In the genomic region with DNA sequence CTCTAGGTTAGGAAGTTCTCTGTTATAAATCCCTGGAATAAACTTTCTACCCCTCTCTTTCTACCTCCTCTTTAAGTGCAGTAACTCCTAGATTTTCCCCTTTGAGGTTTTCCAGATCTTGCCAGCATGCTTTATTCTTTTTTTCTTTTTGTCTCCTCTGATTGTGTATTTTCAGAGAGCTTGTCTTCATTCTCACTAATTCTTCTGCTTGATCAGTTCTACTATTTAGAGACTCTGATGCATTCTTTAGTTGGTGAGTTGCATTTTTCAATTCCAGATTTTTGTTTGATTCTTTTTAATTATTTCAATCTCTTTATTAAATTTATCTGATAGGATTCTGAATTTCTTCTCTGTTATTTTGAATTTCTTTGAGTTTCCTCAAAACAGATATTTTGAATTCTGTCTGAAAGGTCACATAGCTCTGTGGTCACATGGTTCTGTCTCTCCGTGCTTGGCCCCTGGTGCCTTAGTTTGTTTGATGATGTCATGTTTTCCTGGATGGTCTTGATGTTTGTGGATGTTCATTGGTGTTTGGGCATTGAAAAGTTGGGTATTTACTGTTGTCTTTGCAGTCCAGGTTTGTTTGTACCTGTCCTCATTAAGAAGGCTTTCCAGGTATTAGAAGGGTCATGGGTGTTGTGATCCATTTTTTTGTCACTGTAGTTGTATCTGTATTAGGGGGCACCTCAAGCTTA, we compare ENCODE assay signal across 26 cellular contexts.
"Had no signal": no experiment of that assay in that cellular context is flagged by ENCODE, and none has a peak within 500 bp of the region (broad histone marks: within the 10 kb centered on the region; RNA-seq: fewer than 3 reads in every experiment).

No MANE protein-coding gene starts in this region.

- H3K36me3 Mint-ChIP-seq: stimulated activated effector memory CD8-positive, alpha-beta T cell treated with anti-CD3 and anti-CD28 coated beads, Interleukin-12 subunit alpha, Interleukin-12 subunit beta, amount 100 ng/mL, for 72 hours had no signal

- H3K9me3 ChIP-seq: gastroesophageal sphincter, lower lobe of right lung, ovary, sigmoid colon, uterus had no signal

- DNase-seq: effector CD8-positive, alpha-beta T cell; endodermal cell; foreskin fibroblast; heart left ventricle; hippocampal formation; left ventricle myocardium superior; lower lobe of right lung; natural killer cell; occipital lobe; ovary; psoas muscle; sigmoid colon; stimulated activated CD4-positive, alpha-beta T cell treated with anti-CD3 and anti-CD28 coated beads, Interleukin-2, amount 100 ng/mL, for 24 hours; stimulated activated CD4-positive, alpha-beta T cell treated with anti-CD3 and anti-CD28 coated beads, Interleukin-4, amount 100 ng/mL, for 24 hours; stimulated activated naive CD8-positive, alpha-beta T cell treated with anti-CD3 and anti-CD28 coated beads, Interleukin-15, amount 100 ng/mL, for 72 hours; transverse colon; upper lobe of right lung; uterus had no signal

- H3K27me3 ChIP-seq: gastroesophageal sphincter, heart left ventricle, ovary, sigmoid colon, suprapubic skin, transverse colon, upper lobe of right lung, uterus had no signal

- FAIRE-seq: colon had no signal

- ATAC-seq: esophagus mucosa; gastroesophageal sphincter; heart left ventricle; left ventricle myocardium superior; lower lobe of right lung; psoas muscle; right cardiac atrium; stimulated activated effector memory CD8-positive, alpha-beta T cell treated with anti-CD3 and anti-CD28 coated beads, Interleukin-12 subunit alpha, Interleukin-12 subunit beta, amount 100 ng/mL, for 72 hours; stimulated activated naive CD8-positive, alpha-beta T cell treated with anti-CD3 and anti-CD28 coated beads, Interleukin-15, amount 100 ng/mL, for 72 hours; upper lobe of right lung had no signal

- H3K4me3 ChIP-seq: gastroesophageal sphincter, heart left ventricle, lower lobe of right lung, ovary, psoas muscle, sigmoid colon, suprapubic skin, transverse colon, upper lobe of right lung, uterus had no signal

- H3K27ac Mint-ChIP-seq: dendritic cell treated with granulocyte-macrophage colony-stimulating factor and Interleukin-4, amounts not matched to agents 40 ng/mL and 50 ng/mL, for 4 days; endodermal cell; natural killer cell; stimulated activated effector memory CD8-positive, alpha-beta T cell treated with anti-CD3 and anti-CD28 coated beads, Interleukin-12 subunit alpha, Interleukin-12 subunit beta, amount 100 ng/mL, for 72 hours had no signal

- H3K4me3 Mint-ChIP-seq: dendritic cell treated with granulocyte-macrophage colony-stimulating factor and Interleukin-4, amounts not matched to agents 40 ng/mL and 50 ng/mL, for 4 days; endodermal cell; natural killer cell; stimulated activated effector memory CD8-positive, alpha-beta T cell treated with anti-CD3 and anti-CD28 coated beads, Interleukin-12 subunit alpha, Interleukin-12 subunit beta, amount 100 ng/mL, for 72 hours; stimulated activated naive CD8-positive, alpha-beta T cell treated with anti-CD3 and anti-CD28 coated beads, Interleukin-15, amount 100 ng/mL, for 72 hours had no signal

- H3K27ac ChIP-seq: epithelial cell of prostate, gastroesophageal sphincter, heart left ventricle, lower lobe of right lung, ovary, psoas muscle, sigmoid colon, suprapubic skin, transverse colon, upper lobe of right lung, uterus had no signal

- H3K27me3 Mint-ChIP-seq: dendritic cell treated with granulocyte-macrophage colony-stimulating factor and Interleukin-4, amounts not matched to agents 40 ng/mL and 50 ng/mL, for 4 days; stimulated activated naive CD8-positive, alpha-beta T cell treated with anti-CD3 and anti-CD28 coated beads, Interleukin-15, amount 100 ng/mL, for 72 hours had no signal

- H3K36me3 ChIP-seq: gastroesophageal sphincter, heart left ventricle, lower lobe of right lung, ovary, sigmoid colon, suprapubic skin, transverse colon, upper lobe of right lung, uterus had no signal

- H3K4me1 ChIP-seq: gastroesophageal sphincter, lower lobe of right lung, psoas muscle, sigmoid colon, suprapubic skin, transverse colon, upper lobe of right lung, uterus had no signal
